Comparison of ENCODE assay signal across 7 cellular contexts in genomic region chr17:4858880-4859260, GRCh38. TPM values are rescaled to one million over a fixed set of nuclear protein-coding genes. Genes with fewer than 3 reads are reported as not detected.
DNase-seq lines count a peak whose midpoint lies in the region; TF ChIP-seq lines count a peak whose summit lies in the region.
"Had no signal": no experiment of that assay in that cellular context is flagged by ENCODE, and none has a peak within 500 bp of the region (broad histone marks: within the 10 kb centered on the region; RNA-seq: fewer than 3 reads in every experiment).

No MANE protein-coding gene starts in this region.

- H3K27me3 ChIP-seq in WERI-Rb-1 (ENCODE audit: insufficient read depth, low read depth, severe bottlenecking) = no peaks in the 10 kb centered on the region
- H3K27me3 ChIP-seq in testis = no peaks in the 10 kb centered on the region
- no peaks in the 10 kb centered on the region for H3K27me3 ChIP-seq in tibial artery
- no peaks in the 10 kb centered on the region for H3K27me3 ChIP-seq in HAP-1 (ENCODE audit: low read depth)

- peaks cover 36% of the 10 kb centered on the region for H3K4me1 ChIP-seq in testis
- peaks cover 0 to 33% (median 10%) of the 10 kb centered on the region in 4 donors for H3K4me1 ChIP-seq in tibial artery
- peaks cover 3% of the 10 kb centered on the region; the same call in 1 of the 2 replicates for H3K4me1 ChIP-seq in HAP-1

- H3K9me3 ChIP-seq in WERI-Rb-1 (ENCODE audit: severe bottlenecking) (no peaks in the 10 kb centered on the region), testis (no peaks in the 10 kb centered on the region), tibial artery (no peaks in the 10 kb centered on the region), HAP-1 (no peaks in the 10 kb centered on the region)

- TF ChIP-seq CTCF in WERI-Rb-1 (IDR thresholded peaks at IDR 0.05; ENCODE audit: low read depth, low read length) (no peak), testis (IDR thresholded peaks at IDR 0.05) (no peak), tibial artery (IDR thresholded peaks at IDR 0.05) (no peak)

- H3K36me3 ChIP-seq in WERI-Rb-1 (peaks cover 63% of the 10 kb centered on the region), testis (ENCODE audit: low read depth, missing control alignments) (no peaks in the 10 kb centered on the region), tibial artery (peaks cover 0 to 12% (median 4%) of the 10 kb centered on the region in 3 donors), HAP-1 (replicated peaks) (no peaks in the 10 kb centered on the region)

- H3K4me3 ChIP-seq in WERI-Rb-1 (ENCODE audit: low read depth, low read length) (no peak overlapping the region), testis (no peak overlapping the region), tibial artery (no peak overlapping the region), HAP-1 (no peak overlapping the region)

- intact Hi-C loops in testis (cut with DNase I; ENCODE audit: low total_unique reads) = no loop called here
- intact Hi-C loops in tibial artery (cut with DNase I; ENCODE audit: low total_unique reads) = no loop called here

- DNase-seq in WERI-Rb-1 (no peak), hepatic stellate cell (ENCODE audit: low spot score) (peak; percentile 19), testis (no peak), tibial artery (no peak), NCI-H1436 (lab: John Stamatoyannopoulos, UW) (no peak), HAP-1 (ENCODE audit: low spot score in 2 of 2) (no peak)
- DNase-seq: NCI-H1048 had no signal

- TF ChIP-seq POLR2A in testis (IDR thresholded peaks at IDR 0.05) = no peak

- in situ Hi-C loops in HAP-1 (cut with MboI; ENCODE audit: low sequenced_read_pairs) = no loop called here

- 28 to 57% methylated on average over 5 of the region's 5 CpGs for WGBS in testis, 2 donors

- peak overlapping the region; percentile 69 for H3K27ac ChIP-seq in WERI-Rb-1
- peak overlapping the region; percentile 59 to 75 for H3K27ac ChIP-seq in testis
- no peak overlapping the region for H3K27ac ChIP-seq in tibial artery

RNA-seq across cellular contexts. Expression of gene MINK1, which starts 25.7 kb away (rescaled TPM):
- 100 to 1,000 TPM; 135 to 142 TPM for total RNA-seq in testis
- polyA plus RNA-seq in testis (ENCODE audit: insufficient read depth, low read depth, low replicate concordance) = 77.4 TPM

RNA-seq across cellular contexts. Expression of gene C17orf107, which starts 40.5 kb away (rescaled TPM):
- total RNA-seq in testis = 1 to 10 TPM; 2.8 to 4.1 TPM
- 1.5 TPM for polyA plus RNA-seq in testis (ENCODE audit: insufficient read depth, low read depth, low replicate concordance)

RNA-seq across cellular contexts. Expression of gene CHRNE, which starts 44.0 kb away (rescaled TPM):
- 1 to 10 TPM; 1.4 to 2.6 TPM for total RNA-seq in testis
- polyA plus RNA-seq in testis (ENCODE audit: insufficient read depth, low read depth, low replicate concordance) = 1.4 TPM

RNA-seq across cellular contexts. Expression of gene PLD2, which starts 51.9 kb away (rescaled TPM):
- 10 to 100 TPM; 17.5 to 31.2 TPM for total RNA-seq in testis
- polyA plus RNA-seq in testis (ENCODE audit: insufficient read depth, low read depth, low replicate concordance) = 11.0 TPM

Comparison
In these comparisons a context has a peak if more than half of its experiments do, and no peak if none do; other contexts are left out.
1. H3K27ac ChIP-seq: peak in WERI-Rb-1 (single experiment) and testis (2 of 2); none in tibial artery (0 of 2).